ENCODE assay signal across 35 cellular contexts in genomic region chr2:39570130-39570555, GRCh38.
"Had no signal": no experiment of that assay in that cellular context is flagged by ENCODE, and none has a peak within 500 bp of the region (broad histone marks: within the 10 kb centered on the region; RNA-seq: fewer than 3 reads in every experiment).

No MANE protein-coding gene starts in this region.

- H3K9me3 Mint-ChIP-seq: T-helper 1 cell treated with Interleukin-12 subunit alpha and Interleukin-12 subunit beta and Interleukin-4 antibody, amounts not matched to agents 30 μg/mL and 1 μg/mL, for 36 hours had no signal

- FAIRE-seq: islet of Langerhans, TTC549, urothelium cell line had no signal

- H3K27me3 Mint-ChIP-seq: activated CD4-positive, alpha-beta memory T cell treated with anti-CD3 and anti-CD28 coated beads for 36 hours; activated CD4-positive, alpha-beta T cell treated with anti-CD3 and anti-CD28 coated beads, Interleukin-2, amount 10 ng/mL, durations not matched to agents 24 days and 14 days; activated naive CD4-positive, alpha-beta T cell treated with anti-CD3 and anti-CD28 coated beads, Interleukin-2, amount 10 ng/mL, durations not matched to agents 7 days and 5 days; activated naive CD8-positive, alpha-beta T cell treated with anti-CD3 and anti-CD28 coated beads, Interleukin-2, amount 10 ng/mL, durations not matched to agents 7 days and 5 days; brain had no signal

- H3K4me1 ChIP-seq: colonic mucosa had no signal

- H3K27me3 ChIP-seq: ascending aorta, cardiac muscle cell, colonic mucosa, dorsolateral prefrontal cortex, heart left ventricle, neutrophil, ovary, sigmoid colon had no signal

- H3K9me3 ChIP-seq: ascending aorta, colonic mucosa, mucosa of descending colon, neutrophil, ovary, sigmoid colon had no signal

- H3K36me3 ChIP-seq: ascending aorta, cardiac muscle cell, colonic mucosa, heart left ventricle, left ventricle myocardium inferior, neutrophil, ovary, sigmoid colon had no signal

- DNase-seq: activated CD4-positive, alpha-beta memory T cell treated with anti-CD3 and anti-CD28 coated beads for 36 hours; activated CD4-positive, alpha-beta T cell treated with anti-CD3 and anti-CD28 coated beads, Interleukin-2, amount 10 ng/mL, durations not matched to agents 24 days and 14 days; activated CD4-positive, CD25-positive, alpha-beta regulatory T cell treated with anti-CD3 and anti-CD28 coated beads, Interleukin-2, amount 50 U/mL, for 72 hours; activated CD8-positive, alpha-beta memory T cell treated with anti-CD3 and anti-CD28 coated beads, Interleukin-2, amount 50 U/mL, for 4 hours; activated gamma-delta T cell; activated naive CD4-positive, alpha-beta T cell treated with anti-CD3 and anti-CD28 coated beads, Interleukin-2, amount 10 ng/mL, durations not matched to agents 7 days and 5 days; activated naive CD8-positive, alpha-beta T cell treated with anti-CD3 and anti-CD28 coated beads, Interleukin-2, amount 10 ng/mL, durations not matched to agents 7 days and 5 days; activated T-cell treated with anti-CD3 and anti-CD28 coated beads, Interleukin-2, amount 50 U/mL, for 1 hour; cerebellar nuclear complex; colonic mucosa; dorsolateral prefrontal cortex; effector memory CD4-positive, alpha-beta T cell; heart left ventricle; left ventricle myocardium inferior; mucosa of descending colon; nephron progenitor cell; ovary; retina; sigmoid colon; stimulated activated CD4-positive, alpha-beta T cell treated with anti-CD3 and anti-CD28 coated beads, Interleukin-15, amount 100 ng/mL, for 24 hours; stimulated activated CD4-positive, alpha-beta T cell treated with anti-CD3 and anti-CD28 coated beads, Interleukin-2, amount 100 ng/mL, for 24 hours; stimulated activated naive CD4-positive, alpha-beta T cell; SW 1271; T-helper 9 cell; trophoblast cell had no signal

- H3K4me3 ChIP-seq: ascending aorta, cardiac muscle cell, colonic mucosa, dorsolateral prefrontal cortex, heart left ventricle, left ventricle myocardium inferior, lung, mucosa of descending colon, ovary, sigmoid colon had no signal

- H3K27ac ChIP-seq: cardiac muscle cell, colonic mucosa, neutrophil, ovary had no signal

- H3K27ac Mint-ChIP-seq: activated CD4-positive, alpha-beta memory T cell treated with anti-CD3 and anti-CD28 coated beads for 36 hours; activated CD4-positive, alpha-beta T cell treated with anti-CD3 and anti-CD28 coated beads, Interleukin-2, amount 10 ng/mL, durations not matched to agents 24 days and 14 days; activated naive CD4-positive, alpha-beta T cell treated with anti-CD3 and anti-CD28 coated beads, Interleukin-2, amount 10 ng/mL, durations not matched to agents 7 days and 5 days; activated naive CD8-positive, alpha-beta T cell treated with anti-CD3 and anti-CD28 coated beads, Interleukin-2, amount 10 ng/mL, durations not matched to agents 7 days and 5 days; nephron progenitor cell; progenitor cell of endocrine pancreas; T-helper 1 cell treated with Interleukin-12 subunit alpha and Interleukin-12 subunit beta and Interleukin-4 antibody, amounts not matched to agents 30 μg/mL and 1 μg/mL, for 36 hours had no signal

- H3K36me3 Mint-ChIP-seq: activated CD4-positive, alpha-beta memory T cell treated with anti-CD3 and anti-CD28 coated beads for 36 hours; activated naive CD4-positive, alpha-beta T cell treated with anti-CD3 and anti-CD28 coated beads, Interleukin-2, amount 10 ng/mL, durations not matched to agents 7 days and 5 days; activated naive CD8-positive, alpha-beta T cell treated with anti-CD3 and anti-CD28 coated beads, Interleukin-2, amount 10 ng/mL, durations not matched to agents 7 days and 5 days had no signal

- H3K4me1 Mint-ChIP-seq: activated CD4-positive, alpha-beta T cell treated with anti-CD3 and anti-CD28 coated beads, Interleukin-2, amount 10 ng/mL, durations not matched to agents 24 days and 14 days; activated naive CD4-positive, alpha-beta T cell treated with anti-CD3 and anti-CD28 coated beads, Interleukin-2, amount 10 ng/mL, durations not matched to agents 7 days and 5 days; activated naive CD8-positive, alpha-beta T cell treated with anti-CD3 and anti-CD28 coated beads, Interleukin-2, amount 10 ng/mL, durations not matched to agents 7 days and 5 days; nephron progenitor cell had no signal

- H3K4me3 Mint-ChIP-seq: activated CD4-positive, alpha-beta memory T cell treated with anti-CD3 and anti-CD28 coated beads for 36 hours; activated CD4-positive, alpha-beta T cell treated with anti-CD3 and anti-CD28 coated beads, Interleukin-2, amount 10 ng/mL, durations not matched to agents 24 days and 14 days; activated naive CD4-positive, alpha-beta T cell treated with anti-CD3 and anti-CD28 coated beads, Interleukin-2, amount 10 ng/mL, durations not matched to agents 7 days and 5 days; activated naive CD8-positive, alpha-beta T cell treated with anti-CD3 and anti-CD28 coated beads, Interleukin-2, amount 10 ng/mL, durations not matched to agents 7 days and 5 days; brain; nephron progenitor cell; T-helper 1 cell treated with Interleukin-12 subunit alpha and Interleukin-12 subunit beta and Interleukin-4 antibody, amounts not matched to agents 30 μg/mL and 1 μg/mL, for 36 hours had no signal

- ATAC-seq: heart left ventricle, mucosa of descending colon had no signal
